In the genomic region with DNA sequence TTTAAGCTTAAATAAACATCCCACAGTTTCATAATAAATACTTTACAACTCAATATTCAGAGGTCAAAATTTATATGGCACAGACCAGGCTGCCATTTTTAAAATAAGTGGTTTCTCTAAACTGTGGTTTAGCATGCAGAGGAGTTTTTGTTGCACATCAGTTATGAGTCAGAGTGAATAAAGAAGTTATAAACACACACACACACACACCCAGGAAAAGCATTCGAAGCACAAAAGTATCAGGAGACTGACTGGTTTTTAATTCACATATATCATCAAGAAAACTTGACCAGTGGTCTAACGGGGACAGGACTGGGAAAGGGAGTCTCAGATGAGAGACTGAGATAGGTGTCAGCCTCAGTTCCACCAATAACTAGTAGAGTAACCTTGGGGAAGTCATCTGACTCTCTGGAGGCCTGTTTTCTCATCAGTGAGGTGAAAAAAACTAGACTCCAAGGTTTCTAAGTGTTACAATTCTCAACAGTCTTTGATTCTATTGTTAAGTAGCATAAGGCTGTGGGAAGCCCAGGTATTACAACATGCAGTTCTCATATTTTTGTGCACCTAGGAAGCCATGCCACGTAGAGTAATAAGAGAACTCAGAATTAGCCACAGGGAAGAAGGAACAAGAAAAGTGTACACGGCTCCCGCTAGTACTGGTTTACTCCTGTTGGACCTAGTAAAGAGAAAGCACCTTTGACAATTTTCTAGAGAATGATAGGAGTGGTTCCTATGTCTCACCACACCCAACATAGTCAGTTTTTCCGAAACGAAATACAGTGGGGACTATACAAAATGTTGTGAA, we compare ENCODE assay signal across 8 cellular contexts. TPM values are rescaled to one million over a fixed set of nuclear protein-coding genes. Genes with fewer than 3 reads are reported as not detected.
DNase-seq lines count a peak whose midpoint lies in the region; ATAC-seq, FAIRE-seq and TF ChIP-seq lines count a peak whose summit lies in the region.

No MANE protein-coding gene starts in this region.

- TF ChIP-seq RAD21 in A549 (conservative IDR thresholded peaks at IDR 0.05 in 1 of 2, IDR thresholded peaks at IDR 0.05 in 1 of 2): no peak

- BruUV-seq in Panc1 (replicated peaks; lab: Mats Ljungman, UMichigan): no TSS peak

- CTCF ChIA-PET in A549 (lab: Yijun Ruan, JAX) (interaction anchor here (0.6 to 2.8 kb wide), 8 partner anchors 12 to 724 kb away, joined by 3 to 11 read pairs (median 4); no protein-coding TSS in a partner anchor), Panc1 (lab: Charles Lee) (no interaction called here)

- H3K4me1 ChIP-seq in A549 (peaks cover 58% of the 10 kb centered on the region), Panc1 (ENCODE audit: control insufficient read depth, insufficient read depth, low read length) (peaks cover 30% of the 10 kb centered on the region)

- peak; percentile 37 to 47; a peak in 5 of 6 replicates for ATAC-seq in A549
- peak; percentile 22 for ATAC-seq in GM18517 (IDR thresholded peaks at IDR 0.05; ENCODE audit: unreplicated experiment)
- ATAC-seq in Panc1: peak; percentile 50; the same call in 1 of the 2 replicates

- peak; percentile 48 to 55 for DNase-seq in A549 (ENCODE audit: low read depth in 1 of 2, low spot score in 1 of 2)
- DNase-seq in Panc1 (ENCODE audit: low read depth, low spot score): no peak
- peak; percentile 63 to 95 for DNase-seq in cardiac fibroblast (ENCODE audit: low read depth in 2 of 2)
- peak; percentile 54 for DNase-seq in myocyte (ENCODE audit: low read depth)
- DNase-seq in DMS114 treated with DMSO at 0.1 percent for 48 hours (lab: John Stamatoyannopoulos, UW; ENCODE audit: unreplicated experiment): no peak
- no peak for DNase-seq in NCI-H345 (lab: John Stamatoyannopoulos, UW)
- DNase-seq in NK-92 (lab: John Stamatoyannopoulos, UW; ENCODE audit: unreplicated experiment): no peak

- H3K27me3 ChIP-seq in Panc1 (ENCODE audit: control insufficient read depth, insufficient read depth, low read length): no peaks in the 10 kb centered on the region

- no peaks in the 10 kb centered on the region; the same call in 1 of the 2 replicates for H3K36me3 ChIP-seq in Panc1 (ENCODE audit: control insufficient read depth, insufficient read depth, low read length)

- no peak for TF ChIP-seq EP300 in A549 (IDR thresholded peaks at IDR 0.05)

- TF ChIP-seq POLR2A in A549 (IDR thresholded peaks at IDR 0.05; ENCODE audit: low read length): no peak

- H3K9me3 ChIP-seq in A549 (0 out of 3 replicates have a peak, but pooled peaks cover 3% of the 10 kb centered on the region), Panc1 (ENCODE audit: control insufficient read depth, insufficient read depth, low read depth, low read length) (no peaks in the 10 kb centered on the region)

- in situ Hi-C loops in Panc1 (cut with HindIII; ENCODE audit: low pct_unique_long_range_greater_than_20kb, low sequenced_read_pairs): no loop called here

- H3K27ac ChIP-seq in A549 (peak overlapping the region; percentile 55 to 72), Panc1 (ENCODE audit: low read length) (peak overlapping the region; percentile 64)

- 4% methylated on average over 7 of the region's 7 CpGs for WGBS in A549 (ENCODE audit: missing lambda C conversion rate)

- FAIRE-seq in A549 (lab: Jason Lieb, UNC): no peak

- intact Hi-C loops in Panc1 (cut with micrococcal nuclease; ENCODE audit: unreplicated experiment): no loop called here

- H3K4me2 ChIP-seq in A549: peak overlapping the region; percentile 84

- TF ChIP-seq CTCF in A549 (IDR thresholded peaks at IDR 0.05) (no peak), Panc1 (IDR thresholded peaks at IDR 0.05) (no peak), cardiac fibroblast (IDR thresholded peaks at IDR 0.05; ENCODE audit: low read depth, low read length) (no peak)

- H3K4me3 ChIP-seq in A549 (peak overlapping the region; percentile 19; the same call in 1 of the 3 replicates), Panc1 (ENCODE audit: low read depth in 2 of 2, low read length in 2 of 2) (no peak overlapping the region), cardiac fibroblast (replicated peaks in 1 of 2; ENCODE audit: low read depth in 2 of 2, low read length in 2 of 2) (peak overlapping the region in 1 of 2 donors; percentile 22)

- POLR2A ChIA-PET in A549 (lab: Yijun Ruan, JAX): no interaction called here
- POLR2A ChIA-PET in Panc1 (lab: Charles Lee): interaction anchor here (0.6 kb wide), 3 partner anchors 36 to 234 kb away, joined by 3 to 9 read pairs (median 7); no protein-coding TSS in a partner anchor

TF ChIP-seq in A549, 52 proteins besides CTCF, POLR2A, EP300 and RAD21 (continues in another document):
- TF ChIP-seq HOXB13 (CRISPR knock-in tag; IDR thresholded peaks at IDR 0.05; ENCODE audit: low read depth) (no peak), FOXS1 (CRISPR knock-in tag; IDR thresholded peaks at IDR 0.05) (no peak), EHMT2 (IDR thresholded peaks at IDR 0.05; ENCODE audit: low read depth) (0 out of 2 replicates have a peak, but pooled peaks have one; percentile 37), FOSL2 (IDR thresholded peaks at IDR 0.05) (no peak), FOSL2 (CRISPR knock-in tag; IDR thresholded peaks at IDR 0.05) (peak; percentile 72), JUNB (IDR thresholded peaks at IDR 0.05) (no peak), POLR2AphosphoS2 (conservative IDR thresholded peaks at IDR 0.05; ENCODE audit: low read length) (no peak), EHF (CRISPR knock-in tag; IDR thresholded peaks at IDR 0.05) (peak; percentile 45; the same call in 1 of the 2 replicates), RARB (CRISPR knock-in tag; IDR thresholded peaks at IDR 0.05) (no peak), ESRRA (IDR thresholded peaks at IDR 0.05; ENCODE audit: borderline replicate concordance, low read length) (no peak), ZFP36 (IDR thresholded peaks at IDR 0.05; ENCODE audit: borderline replicate concordance, partially characterized antibody) (no peak), HOXB5 (CRISPR knock-in tag; IDR thresholded peaks at IDR 0.05) (peak; percentile 21; the same call in 1 of the 2 replicates), CBX2 (IDR thresholded peaks at IDR 0.05; ENCODE audit: borderline replicate concordance, low read depth) (no peak), ZSCAN20 (CRISPR knock-in tag; IDR thresholded peaks at IDR 0.05) (0 out of 2 replicates have a peak, but pooled peaks have one; percentile 71), RFX5 (IDR thresholded peaks at IDR 0.05) (no peak), CHD2 (IDR thresholded peaks at IDR 0.05; ENCODE audit: low read length, partially characterized antibody) (no peak), MYC (IDR thresholded peaks at IDR 0.05; ENCODE audit: borderline replicate concordance, low read length) (no peak), BHLHE40 (IDR thresholded peaks at IDR 0.05; ENCODE audit: low read depth, low read length) (no peak), RNF2 (IDR thresholded peaks at IDR 0.05; ENCODE audit: borderline replicate concordance, low read depth) (no peak), TP53 (CRISPR knock-in tag; IDR thresholded peaks at IDR 0.05) (no peak), GATA3 (IDR thresholded peaks at IDR 0.05; ENCODE audit: borderline replicate concordance) (no peak), ZC3H11A (IDR thresholded peaks at IDR 0.05) (no peak), NR3C1 (IDR thresholded peaks at IDR 0.05) (no peak), CEBPB (IDR thresholded peaks at IDR 0.05) (peak in 1 of 2 experiments; percentile 20; a peak in 1 of 4 replicates)
- TF ChIP-seq, protein P1, sequence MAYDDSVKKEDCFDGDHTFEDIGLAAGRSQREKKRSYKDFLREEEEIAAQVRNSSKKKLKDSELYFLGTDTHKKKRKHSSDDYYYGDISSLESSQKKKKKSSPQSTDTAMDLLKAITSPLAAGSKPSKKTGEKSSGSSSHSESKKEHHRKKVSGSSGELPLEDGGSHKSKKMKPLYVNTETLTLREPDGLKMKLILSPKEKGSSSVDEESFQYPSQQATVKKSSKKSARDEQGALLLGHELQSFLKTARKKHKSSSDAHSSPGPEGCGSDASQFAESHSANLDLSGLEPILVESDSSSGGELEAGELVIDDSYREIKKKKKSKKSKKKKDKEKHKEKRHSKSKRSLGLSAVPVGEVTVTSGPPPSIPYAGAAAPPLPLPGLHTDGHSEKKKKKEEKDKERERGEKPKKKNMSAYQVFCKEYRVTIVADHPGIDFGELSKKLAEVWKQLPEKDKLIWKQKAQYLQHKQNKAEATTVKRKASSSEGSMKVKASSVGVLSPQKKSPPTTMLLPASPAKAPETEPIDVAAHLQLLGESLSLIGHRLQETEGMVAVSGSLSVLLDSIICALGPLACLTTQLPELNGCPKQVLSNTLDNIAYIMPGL (CRISPR knock-in tag; IDR thresholded peaks at IDR 0.05; ENCODE audit: borderline replicate concordance): no peak
- TF ChIP-seq, protein P2, sequence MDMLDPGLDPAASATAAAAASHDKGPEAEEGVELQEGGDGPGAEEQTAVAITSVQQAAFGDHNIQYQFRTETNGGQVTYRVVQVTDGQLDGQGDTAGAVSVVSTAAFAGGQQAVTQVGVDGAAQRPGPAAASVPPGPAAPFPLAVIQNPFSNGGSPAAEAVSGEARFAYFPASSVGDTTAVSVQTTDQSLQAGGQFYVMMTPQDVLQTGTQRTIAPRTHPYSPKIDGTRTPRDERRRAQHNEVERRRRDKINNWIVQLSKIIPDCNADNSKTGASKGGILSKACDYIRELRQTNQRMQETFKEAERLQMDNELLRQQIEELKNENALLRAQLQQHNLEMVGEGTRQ (IDR thresholded peaks at IDR 0.05): no peak

RNA-seq across cellular contexts. Expression of a gene that starts 5.2 kb away (rescaled TPM):
- polyA plus RNA-seq in A549 (2011; rRNA removed) (27.1 and 30.3 TPM in 2 replicates), A549 (2017; fragmentation: RNase III; extraction: RNeasy Plus Mini Kit Qiagen cat#74134 plus additional on column Dnase treatment) (13.8 to 15.1 TPM (median 14.7 TPM) in 3 replicates)
- 7.9 and 10.0 TPM in 2 replicates for polyA plus RNA-seq in A549 (2012; cell fraction: cytosol; rRNA removed)
- polyA plus RNA-seq in A549 (2012; cell fraction: nucleus; rRNA removed): 4.8 and 6.7 TPM in 2 replicates
- 32.6 and 34.4 TPM in 2 replicates for polyA minus RNA-seq in A549 (2011; rRNA and poly(A)+ RNA removed)
- total RNA-seq in Panc1 (2021; ENCODE audit: unreplicated experiment) (18.4 TPM), myocyte (10.3 and 15.9 TPM in 2 replicates)
- polyA plus RNA-seq in Panc1 (2012; ENCODE audit: insufficient read length): 8.0 TPM
- polyA plus RNA-seq in myocyte (2012): 7.3 TPM

RNA-seq across cellular contexts. Expression of a gene that starts 36.0 kb away (rescaled TPM):
- polyA plus RNA-seq in A549 (2011; rRNA removed) (56.9 and 62.2 TPM in 2 replicates), A549 (2017; fragmentation: RNase III; extraction: RNeasy Plus Mini Kit Qiagen cat#74134 plus additional on column Dnase treatment) (26.3 to 27.8 TPM (median 26.5 TPM) in 3 replicates)
- 26.2 and 35.0 TPM in 2 replicates for polyA plus RNA-seq in A549 (2012; cell fraction: cytosol; rRNA removed)
- polyA plus RNA-seq in A549 (2012; cell fraction: nucleus; rRNA removed): 74.3 and 74.7 TPM in 2 replicates
- 27.0 and 30.7 TPM in 2 replicates for polyA minus RNA-seq in A549 (2011; rRNA and poly(A)+ RNA removed)
- total RNA-seq in Panc1 (2021; ENCODE audit: unreplicated experiment) (28.5 TPM), myocyte (34.6 and 48.4 TPM in 2 replicates)
- polyA plus RNA-seq in Panc1 (2012; ENCODE audit: insufficient read length): 22.4 TPM
- polyA plus RNA-seq in myocyte (2012): 43.5 TPM

Comparison
In these comparisons a context has a peak if more than half of its experiments do, and no peak if none do; other contexts are left out.
1. DNase-seq: peak in A549 (2 of 2), cardiac fibroblast (2 of 2) and myocyte (single experiment); none in Panc1 (single experiment), DMS114 treated with DMSO at 0.1 percent for 48 hours (single experiment), NCI-H345 (single experiment) and NK-92 (single experiment).
2. Peak in every context shown above with its lines, with median percentiles within 50 percentile points of each other: ATAC-seq.